ENCODE assay signal across 1 cellular context in genomic region chr17:50893183-50893993, GRCh38.
A peak's percentile ranks its signal among the peaks of the same experiment; 100 is the strongest.
TF ChIP-seq lines count a peak whose summit lies in the region.

No MANE protein-coding gene starts in this region.

TF ChIP-seq in HepG2, 621 proteins besides CTCF, POLR2A, EP300 and RAD21 (continued from another document and continues in another):
- TF ChIP-seq, protein P1, sequence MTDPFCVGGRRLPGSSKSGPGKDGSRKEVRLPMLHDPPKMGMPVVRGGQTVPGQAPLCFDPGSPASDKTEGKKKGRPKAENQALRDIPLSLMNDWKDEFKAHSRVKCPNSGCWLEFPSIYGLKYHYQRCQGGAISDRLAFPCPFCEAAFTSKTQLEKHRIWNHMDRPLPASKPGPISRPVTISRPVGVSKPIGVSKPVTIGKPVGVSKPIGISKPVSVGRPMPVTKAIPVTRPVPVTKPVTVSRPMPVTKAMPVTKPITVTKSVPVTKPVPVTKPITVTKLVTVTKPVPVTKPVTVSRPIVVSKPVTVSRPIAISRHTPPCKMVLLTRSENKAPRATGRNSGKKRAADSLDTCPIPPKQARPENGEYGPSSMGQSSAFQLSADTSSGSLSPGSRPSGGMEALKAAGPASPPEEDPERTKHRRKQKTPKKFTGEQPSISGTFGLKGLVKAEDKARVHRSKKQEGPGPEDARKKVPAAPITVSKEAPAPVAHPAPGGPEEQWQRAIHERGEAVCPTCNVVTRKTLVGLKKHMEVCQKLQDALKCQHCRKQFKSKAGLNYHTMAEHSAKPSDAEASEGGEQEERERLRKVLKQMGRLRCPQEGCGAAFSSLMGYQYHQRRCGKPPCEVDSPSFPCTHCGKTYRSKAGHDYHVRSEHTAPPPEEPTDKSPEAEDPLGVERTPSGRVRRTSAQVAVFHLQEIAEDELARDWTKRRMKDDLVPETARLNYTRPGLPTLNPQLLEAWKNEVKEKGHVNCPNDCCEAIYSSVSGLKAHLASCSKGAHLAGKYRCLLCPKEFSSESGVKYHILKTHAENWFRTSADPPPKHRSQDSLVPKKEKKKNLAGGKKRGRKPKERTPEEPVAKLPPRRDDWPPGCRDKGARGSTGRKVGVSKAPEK (CRISPR knock-in tag; IDR thresholded peaks at IDR 0.05; ENCODE audit: borderline replicate concordance): no peak
- peak; percentile 12; the same call in 1 of the 2 replicates for TF ChIP-seq ESRRA (CRISPR knock-in tag; IDR thresholded peaks at IDR 0.05; ENCODE audit: low read depth)
- peak; percentile 75 for TF ChIP-seq HDAC1 (CRISPR knock-in tag; IDR thresholded peaks at IDR 0.05)
- no peak for TF ChIP-seq YEATS4 (CRISPR knock-in tag; IDR thresholded peaks at IDR 0.05; ENCODE audit: borderline replicate concordance)
- no peak for TF ChIP-seq SMYD3 (CRISPR knock-in tag; IDR thresholded peaks at IDR 0.05)
- TF ChIP-seq, protein P2, sequence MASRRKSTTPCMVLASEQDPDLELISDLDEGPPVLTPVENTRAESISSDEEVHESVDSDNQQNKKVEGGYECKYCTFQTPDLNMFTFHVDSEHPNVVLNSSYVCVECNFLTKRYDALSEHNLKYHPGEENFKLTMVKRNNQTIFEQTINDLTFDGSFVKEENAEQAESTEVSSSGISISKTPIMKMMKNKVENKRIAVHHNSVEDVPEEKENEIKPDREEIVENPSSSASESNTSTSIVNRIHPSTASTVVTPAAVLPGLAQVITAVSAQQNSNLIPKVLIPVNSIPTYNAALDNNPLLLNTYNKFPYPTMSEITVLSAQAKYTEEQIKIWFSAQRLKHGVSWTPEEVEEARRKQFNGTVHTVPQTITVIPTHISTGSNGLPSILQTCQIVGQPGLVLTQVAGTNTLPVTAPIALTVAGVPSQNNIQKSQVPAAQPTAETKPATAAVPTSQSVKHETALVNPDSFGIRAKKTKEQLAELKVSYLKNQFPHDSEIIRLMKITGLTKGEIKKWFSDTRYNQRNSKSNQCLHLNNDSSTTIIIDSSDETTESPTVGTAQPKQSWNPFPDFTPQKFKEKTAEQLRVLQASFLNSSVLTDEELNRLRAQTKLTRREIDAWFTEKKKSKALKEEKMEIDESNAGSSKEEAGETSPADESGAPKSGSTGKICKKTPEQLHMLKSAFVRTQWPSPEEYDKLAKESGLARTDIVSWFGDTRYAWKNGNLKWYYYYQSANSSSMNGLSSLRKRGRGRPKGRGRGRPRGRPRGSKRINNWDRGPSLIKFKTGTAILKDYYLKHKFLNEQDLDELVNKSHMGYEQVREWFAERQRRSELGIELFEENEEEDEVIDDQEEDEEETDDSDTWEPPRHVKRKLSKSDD (CRISPR knock-in tag; IDR thresholded peaks at IDR 0.05; ENCODE audit: low read depth): peak; percentile 78; the same call in 1 of the 2 replicates
- 0 out of 2 replicates have a peak, but pooled peaks have one; percentile 49 for TF ChIP-seq SIX4 (CRISPR knock-in tag; IDR thresholded peaks at IDR 0.05)
- peak; percentile 87 for TF ChIP-seq ELF3 (CRISPR knock-in tag; IDR thresholded peaks at IDR 0.05)
- TF ChIP-seq MYC (CRISPR knock-in tag; IDR thresholded peaks at IDR 0.05; ENCODE audit: borderline replicate concordance): peak; percentile 84; the same call in 1 of the 2 replicates
- TF ChIP-seq ZNF263 (CRISPR knock-in tag; IDR thresholded peaks at IDR 0.05): peak; percentile 74
- TF ChIP-seq JUNB (CRISPR knock-in tag; IDR thresholded peaks at IDR 0.05; ENCODE audit: borderline replicate concordance): peak; percentile 88; the same call in 1 of the 2 replicates
- TF ChIP-seq KLF11 (CRISPR knock-in tag; IDR thresholded peaks at IDR 0.05): peak; percentile 91
- TF ChIP-seq RBM22 (optimal IDR thresholded peaks at IDR 0.05; ENCODE audit: low read length): no peak
- TF ChIP-seq ZNF407 (CRISPR knock-in tag; IDR thresholded peaks at IDR 0.05; ENCODE audit: not compliant biosample characterization): peak; percentile 59
- no peak for TF ChIP-seq ZNF660 (CRISPR knock-in tag; IDR thresholded peaks at IDR 0.05; ENCODE audit: borderline replicate concordance, low read depth)
- peak; percentile 64; the same call in 1 of the 2 replicates for TF ChIP-seq THAP7 (CRISPR knock-in tag; IDR thresholded peaks at IDR 0.05)
- TF ChIP-seq MBNL3 (CRISPR knock-in tag; conservative IDR thresholded peaks at IDR 0.05): no peak
- TF ChIP-seq SP140L (CRISPR knock-in tag; IDR thresholded peaks at IDR 0.05; ENCODE audit: borderline replicate concordance): no peak
- TF ChIP-seq SOX6 (IDR thresholded peaks at IDR 0.05): no peak
- TF ChIP-seq SOX6 (CRISPR knock-in tag; IDR thresholded peaks at IDR 0.05): peak; percentile 95
- TF ChIP-seq, protein P3, sequence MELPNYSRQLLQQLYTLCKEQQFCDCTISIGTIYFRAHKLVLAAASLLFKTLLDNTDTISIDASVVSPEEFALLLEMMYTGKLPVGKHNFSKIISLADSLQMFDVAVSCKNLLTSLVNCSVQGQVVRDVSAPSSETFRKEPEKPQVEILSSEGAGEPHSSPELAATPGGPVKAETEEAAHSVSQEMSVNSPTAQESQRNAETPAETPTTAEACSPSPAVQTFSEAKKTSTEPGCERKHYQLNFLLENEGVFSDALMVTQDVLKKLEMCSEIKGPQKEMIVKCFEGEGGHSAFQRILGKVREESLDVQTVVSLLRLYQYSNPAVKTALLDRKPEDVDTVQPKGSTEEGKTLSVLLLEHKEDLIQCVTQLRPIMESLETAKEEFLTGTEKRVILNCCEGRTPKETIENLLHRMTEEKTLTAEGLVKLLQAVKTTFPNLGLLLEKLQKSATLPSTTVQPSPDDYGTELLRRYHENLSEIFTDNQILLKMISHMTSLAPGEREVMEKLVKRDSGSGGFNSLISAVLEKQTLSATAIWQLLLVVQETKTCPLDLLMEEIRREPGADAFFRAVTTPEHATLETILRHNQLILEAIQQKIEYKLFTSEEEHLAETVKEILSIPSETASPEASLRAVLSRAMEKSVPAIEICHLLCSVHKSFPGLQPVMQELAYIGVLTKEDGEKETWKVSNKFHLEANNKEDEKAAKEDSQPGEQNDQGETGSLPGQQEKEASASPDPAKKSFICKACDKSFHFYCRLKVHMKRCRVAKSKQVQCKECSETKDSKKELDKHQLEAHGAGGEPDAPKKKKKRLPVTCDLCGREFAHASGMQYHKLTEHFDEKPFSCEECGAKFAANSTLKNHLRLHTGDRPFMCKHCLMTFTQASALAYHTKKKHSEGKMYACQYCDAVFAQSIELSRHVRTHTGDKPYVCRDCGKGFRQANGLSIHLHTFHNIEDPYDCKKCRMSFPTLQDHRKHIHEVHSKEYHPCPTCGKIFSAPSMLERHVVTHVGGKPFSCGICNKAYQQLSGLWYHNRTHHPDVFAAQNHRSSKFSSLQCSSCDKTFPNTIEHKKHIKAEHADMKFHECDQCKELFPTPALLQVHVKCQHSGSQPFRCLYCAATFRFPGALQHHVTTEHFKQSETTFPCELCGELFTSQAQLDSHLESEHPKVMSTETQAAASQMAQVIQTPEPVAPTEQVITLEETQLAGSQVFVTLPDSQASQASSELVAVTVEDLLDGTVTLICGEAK (IDR thresholded peaks at IDR 0.05): no peak
- TF ChIP-seq, protein P3 (CRISPR knock-in tag; IDR thresholded peaks at IDR 0.05): peak; percentile 91; the same call in 1 of the 2 replicates
- TF ChIP-seq GATAD2A (CRISPR knock-in tag; IDR thresholded peaks at IDR 0.05): peak; percentile 98
- peak; percentile 51 for TF ChIP-seq U2AF1 (optimal IDR thresholded peaks at IDR 0.05; ENCODE audit: low read depth, low read length)
